Comparison of ENCODE assay signal across 8 cellular contexts in the genomic region with DNA sequence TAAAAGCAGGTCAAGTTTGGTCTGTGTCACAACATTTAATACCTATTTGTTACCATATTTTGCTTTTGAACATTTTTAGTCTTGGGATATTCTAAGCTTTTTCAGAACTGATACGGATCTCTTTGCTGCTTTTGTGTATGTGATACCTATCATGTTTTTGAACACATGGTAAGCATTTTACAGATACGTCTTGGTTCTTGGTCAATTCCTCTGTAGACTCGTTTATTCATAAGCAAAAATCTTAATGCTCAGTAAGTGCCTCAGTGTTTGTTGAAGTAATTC. TPM values are rescaled to one million over a fixed set of nuclear protein-coding genes. Genes with fewer than 3 reads are reported as not detected.
DNase-seq lines count a peak whose midpoint lies in the region; ATAC-seq and TF ChIP-seq lines count a peak whose summit lies in the region.

No MANE protein-coding gene starts in this region.

- no peak for TF ChIP-seq POLR2A in thyroid gland (IDR thresholded peaks at IDR 0.05)

- peak overlapping the region; percentile 96 for H3K4me3 Mint-ChIP-seq in activated T-cell treated with anti-CD3 and anti-CD28 coated beads, Interleukin-2, amount 50 U/mL, for 4 hours
- peak overlapping the region; percentile 94 for H3K4me3 Mint-ChIP-seq in activated T-helper 2 cell treated with anti-CD3 and anti-CD28 coated beads, Interferon-gamma antibody, Interleukin-2, Interleukin-4, amounts not matched to agents 10 μg/mL and 5 μg/mL and 100 μg/mL, durations not matched to agents 14 hours and 24 hours and 36 hours (ENCODE audit: low read depth)

- WGBS in thyroid gland, 2 donors = 1% methylated on average over 3 of the region's 3 CpGs

- H3K9me3 ChIP-seq in thyroid gland = no peaks in the 10 kb centered on the region

- peak overlapping the region; percentile 96 to 98 (median 97) for H3K27ac ChIP-seq in thyroid gland

- intact Hi-C loops in activated T-helper 2 cell treated with anti-CD3 and anti-CD28 coated beads, Interferon-gamma antibody, Interleukin-2, Interleukin-4, amounts not matched to agents 10 μg/mL and 5 μg/mL and 100 μg/mL, durations not matched to agents 14 hours and 24 hours and 36 hours (cut with micrococcal nuclease) = loop anchor here (1.0 to 5.0 kb wide), 7 partner anchors 27 to 886 kb away; partner anchors contain the start of genes ELP2, GALNT1, INO80C and SLC39A6
- intact Hi-C loops in thyroid gland (cut with DNase I) (no loop called here), head of caudate nucleus (cut with DNase I) (loop anchor here (2.0 kb wide), 2 partner anchors 49 to 103 kb away; partner anchors contain the start of genes ZNF24 and ZSCAN30)

- no peak for ATAC-seq in activated T-cell treated with anti-CD3 and anti-CD28 coated beads, Interleukin-2, amount 50 U/mL, for 4 hours

- H3K36me3 ChIP-seq in kidney epithelial cell (ENCODE audit: control insufficient read depth, insufficient read depth, low read length) (peaks cover 4% of the 10 kb centered on the region), thyroid gland (peaks cover 16 to 39% of the 10 kb centered on the region in 2 donors)

- H3K9me3 Mint-ChIP-seq in activated T-cell treated with anti-CD3 and anti-CD28 coated beads, Interleukin-2, amount 50 U/mL, for 4 hours = peaks cover 22% of the 10 kb centered on the region
- peaks cover 41% of the 10 kb centered on the region for H3K9me3 Mint-ChIP-seq in activated T-helper 2 cell treated with anti-CD3 and anti-CD28 coated beads, Interferon-gamma antibody, Interleukin-2, Interleukin-4, amounts not matched to agents 10 μg/mL and 5 μg/mL and 100 μg/mL, durations not matched to agents 14 hours and 24 hours and 36 hours

- no peak for DNase-seq in activated T-cell treated with anti-CD3 and anti-CD28 coated beads, Interleukin-2, amount 50 U/mL, for 4 hours
- DNase-seq in activated T-cell treated with anti-CD3 and anti-CD28 coated beads for 4 hours = no peak
- no peak for DNase-seq in activated T-helper 2 cell treated with anti-CD3 and anti-CD28 coated beads, Interferon-gamma antibody, Interleukin-2, Interleukin-4, amounts not matched to agents 10 μg/mL and 5 μg/mL and 100 μg/mL, durations not matched to agents 14 hours and 24 hours and 36 hours (ENCODE audit: low spot score)
- DNase-seq in kidney epithelial cell (ENCODE audit: low read depth) = no peak
- DNase-seq in thyroid gland = no peak
- no peak for DNase-seq in stimulated activated CD4-positive, alpha-beta T cell treated with anti-CD3 and anti-CD28 coated beads, Interleukin-1b, Interleukin-23, amount 100 ng/mL, for 48 hours
- no peak for DNase-seq in AG20443 (ENCODE audit: low spot score)
- DNase-seq in head of caudate nucleus = no peak

- H3K27me3 Mint-ChIP-seq in activated T-cell treated with anti-CD3 and anti-CD28 coated beads, Interleukin-2, amount 50 U/mL, for 4 hours (ENCODE audit: low read depth) = no peaks in the 10 kb centered on the region
- H3K27me3 Mint-ChIP-seq in activated T-helper 2 cell treated with anti-CD3 and anti-CD28 coated beads, Interferon-gamma antibody, Interleukin-2, Interleukin-4, amounts not matched to agents 10 μg/mL and 5 μg/mL and 100 μg/mL, durations not matched to agents 14 hours and 24 hours and 36 hours (ENCODE audit: low read depth) = no peaks in the 10 kb centered on the region

- peaks cover 39% of the 10 kb centered on the region for H3K36me3 Mint-ChIP-seq in activated T-cell treated with anti-CD3 and anti-CD28 coated beads, Interleukin-2, amount 50 U/mL, for 4 hours (ENCODE audit: insufficient read depth)
- peaks cover 45% of the 10 kb centered on the region for H3K36me3 Mint-ChIP-seq in activated T-helper 2 cell treated with anti-CD3 and anti-CD28 coated beads, Interferon-gamma antibody, Interleukin-2, Interleukin-4, amounts not matched to agents 10 μg/mL and 5 μg/mL and 100 μg/mL, durations not matched to agents 14 hours and 24 hours and 36 hours (ENCODE audit: low read depth)

- H3K4me1 ChIP-seq in thyroid gland = peaks cover 0 to 12% of the 10 kb centered on the region in 2 donors

- H3K4me3 ChIP-seq in kidney epithelial cell (ENCODE audit: low read depth, low read length) (peak overlapping the region; percentile 85), thyroid gland (replicated peaks in 1 of 3) (peak overlapping the region; percentile 2 to 82 (median 67))

- H3K27me3 ChIP-seq in kidney epithelial cell (ENCODE audit: control insufficient read depth, insufficient read depth, low read length) = no peaks in the 10 kb centered on the region
- H3K27me3 ChIP-seq in thyroid gland = no peaks in the 10 kb centered on the region

- no peak for TF ChIP-seq CTCF in kidney epithelial cell (IDR thresholded peaks at IDR 0.05; ENCODE audit: insufficient read depth, low read length, poor library complexity, severe bottlenecking)
- TF ChIP-seq CTCF in thyroid gland (IDR thresholded peaks at IDR 0.05) = no peak

- peak overlapping the region; percentile 98 for H3K27ac Mint-ChIP-seq in activated T-helper 2 cell treated with anti-CD3 and anti-CD28 coated beads, Interferon-gamma antibody, Interleukin-2, Interleukin-4, amounts not matched to agents 10 μg/mL and 5 μg/mL and 100 μg/mL, durations not matched to agents 14 hours and 24 hours and 36 hours

- peaks cover 17% of the 10 kb centered on the region for H3K4me1 Mint-ChIP-seq in activated T-cell treated with anti-CD3 and anti-CD28 coated beads, Interleukin-2, amount 50 U/mL, for 4 hours (ENCODE audit: low read depth)
- H3K4me1 Mint-ChIP-seq in activated T-helper 2 cell treated with anti-CD3 and anti-CD28 coated beads, Interferon-gamma antibody, Interleukin-2, Interleukin-4, amounts not matched to agents 10 μg/mL and 5 μg/mL and 100 μg/mL, durations not matched to agents 14 hours and 24 hours and 36 hours (ENCODE audit: low read depth) = peaks cover 11% of the 10 kb centered on the region

RNA-seq across cellular contexts. Expression of gene ZNF397, which starts 0.6 kb away (rescaled TPM):
- 10 to 100 TPM; 14.3 to 14.9 (median 14.8) TPM for total RNA-seq in activated T-cell treated with anti-CD3 and anti-CD28 coated beads, Interleukin-2, amount 50 U/mL, for 4 hours
- 14.6 and 18.4 TPM in 2 replicates for total RNA-seq in activated T-helper 2 cell treated with anti-CD3 and anti-CD28 coated beads, Interferon-gamma antibody, Interleukin-2, Interleukin-4, amounts not matched to agents 10 μg/mL and 5 μg/mL and 100 μg/mL, durations not matched to agents 14 hours and 24 hours and 36 hours
- total RNA-seq in kidney epithelial cell (18.4 and 19.4 TPM in 2 replicates), thyroid gland (10 to 100 TPM; 30.8 to 52.8 (median 36.8) TPM)

RNA-seq across cellular contexts. Expression of gene ZSCAN30, which starts 48.6 kb away (rescaled TPM):
- total RNA-seq in activated T-cell treated with anti-CD3 and anti-CD28 coated beads, Interleukin-2, amount 50 U/mL, for 4 hours = 1 to 10 TPM; 5.0 to 8.5 (median 5.1) TPM
- total RNA-seq in activated T-helper 2 cell treated with anti-CD3 and anti-CD28 coated beads, Interferon-gamma antibody, Interleukin-2, Interleukin-4, amounts not matched to agents 10 μg/mL and 5 μg/mL and 100 μg/mL, durations not matched to agents 14 hours and 24 hours and 36 hours = 15.5 and 19.9 TPM in 2 replicates
- total RNA-seq in kidney epithelial cell (11.3 and 16.8 TPM in 2 replicates), thyroid gland (10 to 100 TPM; 33.7 to 49.6 (median 41.8) TPM)
